In genomic region chr18:11909081-11909410, GRCh38 we compare ENCODE assay signal across 8 cellular contexts. TPM values are rescaled to one million over a fixed set of nuclear protein-coding genes. Genes with fewer than 3 reads are reported as not detected.
DNase-seq lines count a peak whose midpoint lies in the region; TF ChIP-seq lines count a peak whose summit lies in the region.

No MANE protein-coding gene starts in this region.

- H3K9ac ChIP-seq in HUES6 (ENCODE audit: low read length) = peak overlapping the region; percentile 85

- H3K27me3 ChIP-seq in HUES6 (ENCODE audit: control insufficient read depth, insufficient read depth, low read length) (no peaks in the 10 kb centered on the region; the same call in 1 of the 2 replicates), breast epithelium (no peaks in the 10 kb centered on the region)

- H3K36me3 Mint-ChIP-seq in mesothelial cell of epicardium = no peaks in the 10 kb centered on the region

- no peaks in the 10 kb centered on the region for H3K27me3 Mint-ChIP-seq in mesothelial cell of epicardium (ENCODE audit: low read depth)

- peak overlapping the region; percentile 91 for H3K27ac Mint-ChIP-seq in mesothelial cell of epicardium

- no peak for TF ChIP-seq POLR2A in breast epithelium (IDR thresholded peaks at IDR 0.05)

- DNase-seq in breast epithelium (ENCODE audit: low spot score in 2 of 2) (no peak), mesothelial cell of epicardium (ENCODE audit: low spot score in 2 of 2, unreplicated experiment in 2 of 2) (no peak), GM10266 (ENCODE audit: extremely low spot score) (no peak), NCI-H82 treated with DMSO at 0.1 percent for 48 hours (lab: John Stamatoyannopoulos, UW; ENCODE audit: unreplicated experiment) (no peak), NCI-H1436 treated with DMSO at 0.1 percent for 48 hours (lab: John Stamatoyannopoulos, UW) (no peak)
- no peak for DNase-seq in activated CD8-positive, alpha-beta memory T cell treated with anti-CD3 and anti-CD28 coated beads, Interleukin-2, amount 50 U/mL, for 48 hours

- H3K4me3 ChIP-seq in HUES6 (ENCODE audit: low read depth, low read length) = peak overlapping the region; percentile 81
- H3K4me3 ChIP-seq in breast epithelium = peak overlapping the region; percentile 68 to 92 (median 83)

- peak overlapping the region; percentile 77 for H3K4me3 Mint-ChIP-seq in mesothelial cell of epicardium

- H3K4me1 ChIP-seq in HUES6 (ENCODE audit: control insufficient read depth, insufficient read depth, low read length) (peaks cover 25% of the 10 kb centered on the region), breast epithelium (no peaks in the 10 kb centered on the region)

- H3K9me3 Mint-ChIP-seq in mesothelial cell of epicardium = no peaks in the 10 kb centered on the region

- H3K36me3 ChIP-seq in HUES6 (ENCODE audit: control insufficient read depth, insufficient read depth, low read length) (no peaks in the 10 kb centered on the region), breast epithelium (no peaks in the 10 kb centered on the region)

- TF ChIP-seq CTCF in C4-2B (conservative IDR thresholded peaks at IDR 0.05) = no peak
- no peak for TF ChIP-seq CTCF in breast epithelium (IDR thresholded peaks at IDR 0.05)
- TF ChIP-seq CTCF in mesothelial cell of epicardium (IDR thresholded peaks at IDR 0.05; ENCODE audit: unreplicated experiment) = no peak
- TF ChIP-seq CTCF in GM10266 (IDR thresholded peaks at IDR 0.05; ENCODE audit: control insufficient read depth, insufficient read depth, low read depth, missing control alignments) = no peak

- H3K27ac ChIP-seq in C4-2B (peak overlapping the region; percentile 96), HUES6 (ENCODE audit: low read depth, low read length) (peak overlapping the region; percentile 81; the same call in 1 of the 2 replicates), breast epithelium (peak overlapping the region; percentile 100)

- intact Hi-C loops in breast epithelium (cut with DNase I; ENCODE audit: low total_unique reads) = no loop called here

- peaks cover 16% of the 10 kb centered on the region for H3K4me1 Mint-ChIP-seq in mesothelial cell of epicardium

- H3K9me3 ChIP-seq in HUES6 (ENCODE audit: control insufficient read depth, insufficient read depth, low read depth, low read length) (no peaks in the 10 kb centered on the region), breast epithelium (no peaks in the 10 kb centered on the region)

RNA-seq across cellular contexts. Expression of gene MPPE1, which starts 0.9 kb away (rescaled TPM):
- total RNA-seq in breast epithelium (10 to 100 TPM; 15.4 to 46.0 (median 31.5) TPM), mesothelial cell of epicardium (34.6 to 40.5 TPM (median 35.6 TPM) in 3 replicates)

RNA-seq across cellular contexts. Expression of gene CHMP1B, which starts 57.8 kb away (rescaled TPM):
- 10 to 100 TPM; 41.0 to 63.4 (median 44.8) TPM for total RNA-seq in breast epithelium
- 42.1 to 45.9 TPM (median 43.7 TPM) in 3 replicates for total RNA-seq in mesothelial cell of epicardium
